8 cellular contexts compared by ENCODE assay signal in genomic region chr3:34056951-34057390, GRCh38.
DNase-seq lines count a peak whose midpoint lies in the region; ATAC-seq and TF ChIP-seq lines count a peak whose summit lies in the region.

No MANE protein-coding gene starts in this region.

- dilution Hi-C loops in mammary epithelial cell (cut with HindIII; ENCODE audit: low sequenced_read_pairs) = no loop called here

- H3K4me1 ChIP-seq in mammary epithelial cell (ENCODE audit: insufficient read depth, low read length) (no peaks in the 10 kb centered on the region), OCI-LY3 (ENCODE audit: low read length) (peaks cover 23% of the 10 kb centered on the region)

- DNase-seq in MCF 10A (ENCODE audit: unreplicated experiment) (peak; percentile 51), mammary epithelial cell (no peak), NCI-H526 (lab: John Stamatoyannopoulos, UW) (no peak), EL (no peak), OCI-M2 (lab: John Stamatoyannopoulos, UW; ENCODE audit: unreplicated experiment) (no peak)
- peak in 1 of 2 donors; percentile 67 for DNase-seq in stimulated activated effector memory CD8-positive, alpha-beta T cell treated with anti-CD3 and anti-CD28 coated beads, Interleukin-12 subunit alpha, Interleukin-12 subunit beta, amount 100 ng/mL, for 72 hours (ENCODE audit: low spot score in 2 of 2)

- peaks cover 15% of the 10 kb centered on the region for H3K27me3 Mint-ChIP-seq in MCF 10A (ENCODE audit: insufficient read depth, unreplicated experiment)

- H3K9me3 ChIP-seq in mammary epithelial cell (replicated peaks; ENCODE audit: insufficient read depth, low read length) = no peaks in the 10 kb centered on the region
- H3K9me3 ChIP-seq in OCI-LY3 (ENCODE audit: insufficient read depth, low read length) = no peaks in the 10 kb centered on the region

- H3K79me2 ChIP-seq in mammary epithelial cell (ENCODE audit: insufficient read depth, low read length) (no peaks in the 10 kb centered on the region), OCI-LY3 (ENCODE audit: low read length) (no peaks in the 10 kb centered on the region)

- no peaks in the 10 kb centered on the region for H3K4me1 Mint-ChIP-seq in MCF 10A (ENCODE audit: insufficient read depth, unreplicated experiment)
- H3K4me1 Mint-ChIP-seq in stimulated activated effector memory CD8-positive, alpha-beta T cell treated with anti-CD3 and anti-CD28 coated beads, Interleukin-12 subunit alpha, Interleukin-12 subunit beta, amount 100 ng/mL, for 72 hours = no peaks in the 10 kb centered on the region

- H3K36me3 ChIP-seq in mammary epithelial cell (ENCODE audit: insufficient read depth, low read length) = no peaks in the 10 kb centered on the region
- no peaks in the 10 kb centered on the region for H3K36me3 ChIP-seq in OCI-LY3 (replicated peaks; ENCODE audit: low read depth, low read length)

- no peak overlapping the region for H2AFZ ChIP-seq in mammary epithelial cell (ENCODE audit: low read depth, low read length)
- no peak overlapping the region for H2AFZ ChIP-seq in OCI-LY3 (ENCODE audit: low read depth, low read length)

- CTCF ChIA-PET in MCF 10A (lab: Yijun Ruan, JAX) (no interaction called here), mammary epithelial cell (lab: Charles Lee; ENCODE audit: low non-redundant PET) (no interaction called here)

- H3K27ac ChIP-seq in mammary epithelial cell (ENCODE audit: insufficient read depth, low read depth, low read length) (no peak overlapping the region), OCI-LY3 (ENCODE audit: low read length) (0 out of 2 replicates have a peak overlapping the region, but pooled peaks have one; percentile 0)

- H3K27me3 ChIP-seq in mammary epithelial cell (ENCODE audit: insufficient read depth, low read length) (no peaks in the 10 kb centered on the region), OCI-LY3 (ENCODE audit: low read depth, low read length) (no peaks in the 10 kb centered on the region)

- H3K4me3 ChIP-seq in mammary epithelial cell (replicated peaks in 1 of 3; ENCODE audit: insufficient read depth in 1 of 3, low read depth in 2 of 3, low read length in 3 of 3) = no peak overlapping the region
- peak overlapping the region; percentile 18 for H3K4me3 ChIP-seq in OCI-LY3 (ENCODE audit: low read length)

- in situ Hi-C loops in mammary epithelial cell (cut with MboI; ENCODE audit: low sequenced_read_pairs in 2 of 2) = no loop called here

- no peaks in the 10 kb centered on the region for H3K36me3 Mint-ChIP-seq in MCF 10A (ENCODE audit: insufficient read depth, unreplicated experiment)
- no peaks in the 10 kb centered on the region for H3K36me3 Mint-ChIP-seq in stimulated activated effector memory CD8-positive, alpha-beta T cell treated with anti-CD3 and anti-CD28 coated beads, Interleukin-12 subunit alpha, Interleukin-12 subunit beta, amount 100 ng/mL, for 72 hours

- H3K4me3 Mint-ChIP-seq in MCF 10A (ENCODE audit: unreplicated experiment) = no peak overlapping the region
- no peak overlapping the region for H3K4me3 Mint-ChIP-seq in stimulated activated effector memory CD8-positive, alpha-beta T cell treated with anti-CD3 and anti-CD28 coated beads, Interleukin-12 subunit alpha, Interleukin-12 subunit beta, amount 100 ng/mL, for 72 hours

- WGBS in mammary epithelial cell (ENCODE audit: low coverage, missing lambda C conversion rate) = 62% methylated on average over 3 of the region's 3 CpGs

- intact Hi-C loops in MCF 10A (cut with micrococcal nuclease) (no loop called here), mammary epithelial cell (cut with micrococcal nuclease) (no loop called here)

- H3K4me2 ChIP-seq in mammary epithelial cell (ENCODE audit: insufficient read depth, low read depth, low read length) (no peak overlapping the region), OCI-LY3 (ENCODE audit: low read length) (peak overlapping the region; percentile 37)

- no peaks in the 10 kb centered on the region for H3K9me3 Mint-ChIP-seq in MCF 10A (ENCODE audit: unreplicated experiment)
- peaks cover 2% of the 10 kb centered on the region for H3K9me3 Mint-ChIP-seq in stimulated activated effector memory CD8-positive, alpha-beta T cell treated with anti-CD3 and anti-CD28 coated beads, Interleukin-12 subunit alpha, Interleukin-12 subunit beta, amount 100 ng/mL, for 72 hours

- POLR2A ChIA-PET in MCF 10A (lab: Yijun Ruan, JAX) = no interaction called here

- H3K9ac ChIP-seq in mammary epithelial cell (ENCODE audit: insufficient read depth, low read length) (no peak overlapping the region), OCI-LY3 (ENCODE audit: low read length) (no peak overlapping the region)

- BruUV-seq in MCF 10A (replicated peaks; lab: Mats Ljungman, UMichigan) (no TSS peak), mammary epithelial cell (replicated peaks; lab: Mats Ljungman, UMichigan) (no TSS peak)

- peak; percentile 95 for ATAC-seq in HG02763 (IDR thresholded peaks at IDR 0.05; ENCODE audit: unreplicated experiment)
- ATAC-seq in stimulated activated effector memory CD8-positive, alpha-beta T cell treated with anti-CD3 and anti-CD28 coated beads, Interleukin-12 subunit alpha, Interleukin-12 subunit beta, amount 100 ng/mL, for 72 hours = peak; percentile 94

- no peak for TF ChIP-seq CTCF in MCF 10A (IDR thresholded peaks at IDR 0.05; ENCODE audit: unreplicated experiment)
- TF ChIP-seq CTCF in mammary epithelial cell (conservative IDR thresholded peaks at IDR 0.05 in 1 of 2, IDR thresholded peaks at IDR 0.05 in 1 of 2; ENCODE audit: extremely low read depth in 1 of 2, insufficient read depth in 1 of 2, low read depth in 1 of 2, low read length in 2 of 2) = no peak
- TF ChIP-seq CTCF in OCI-LY3 (IDR thresholded peaks at IDR 0.05; ENCODE audit: low read depth, low read length) = no peak

- H3K27ac Mint-ChIP-seq in MCF 10A (ENCODE audit: low read depth, unreplicated experiment) = no peak overlapping the region
- no peak overlapping the region for H3K27ac Mint-ChIP-seq in stimulated activated effector memory CD8-positive, alpha-beta T cell treated with anti-CD3 and anti-CD28 coated beads, Interleukin-12 subunit alpha, Interleukin-12 subunit beta, amount 100 ng/mL, for 72 hours

- H4K20me1 ChIP-seq in mammary epithelial cell (ENCODE audit: insufficient read depth, low read length) (no peaks in the 10 kb centered on the region), OCI-LY3 (ENCODE audit: insufficient read depth, low read length) (no peaks in the 10 kb centered on the region)
